Comparison of ENCODE assay signal across 8 cellular contexts in genomic region chr17:76737676-76738467, GRCh38. TPM values are rescaled to one million over a fixed set of nuclear protein-coding genes. Genes with fewer than 3 reads are reported as not detected.
DNase-seq lines count a peak whose midpoint lies in the region; ATAC-seq, FAIRE-seq and TF ChIP-seq lines count a peak whose summit lies in the region.

TSS of gene MFSD11 (plus strand) at chr17:76738119. CDS start at chr17:76738353, 234 bp downstream.

- no peaks in the 10 kb centered on the region for H3K27me3 ChIP-seq in BE2C

- FAIRE-seq in GM19239 (lab: Jason Lieb, UNC) = no peak

- no peaks in the 10 kb centered on the region for H3K9me3 ChIP-seq in BE2C

- H3K4me1 ChIP-seq in BE2C = peaks cover 5% of the 10 kb centered on the region; the same call in 1 of the 2 replicates

- TF ChIP-seq CTCF in BE2C (IDR thresholded peaks at IDR 0.05; ENCODE audit: low read depth, low read length) = no peak

- peak; percentile 57 for ATAC-seq in HG03439 (IDR thresholded peaks at IDR 0.05; ENCODE audit: unreplicated experiment)

- peak within 1 kb of the TSS; percentile 94 for H3K4me3 ChIP-seq in BE2C (ENCODE audit: low read depth, low read length)

- DNase-seq in BE2C (peak; percentile 97), GM19239 (ENCODE audit: insufficient read length, low spot score) (peak; percentile 87), NCI-H526 treated with DMSO at 0.1 percent for 48 hours (lab: John Stamatoyannopoulos, UW) (peak; percentile 93), dedifferentiated amniotic fluid mesenchymal stem cell (ENCODE audit: extremely low spot score) (peak; percentile 89), left kidney (ENCODE audit: low read depth, low spot score) (peak; percentile 98)
- peak; percentile 87 to 89 for DNase-seq in activated CD4-positive, alpha-beta T cell treated with anti-CD3 and anti-CD28 coated beads, Interleukin-2, amount 50 U/mL, for 24 hours (ENCODE audit: low read depth in 1 of 2, low spot score in 1 of 2)
- DNase-seq in stimulated activated CD4-positive, alpha-beta T cell treated with anti-CD3 and anti-CD28 coated beads, Interleukin-1b, Interleukin-23, amount 100 ng/mL, for 48 hours = peak; percentile 92

- H3K36me3 ChIP-seq in BE2C = peaks cover 42% of the 10 kb centered on the region

RNA-seq across cellular contexts. Expression of gene MFSD11, which starts in this region (rescaled TPM):
- polyA plus RNA-seq in BE2C (2012; ENCODE audit: insufficient read depth, insufficient read length, low read depth) = 7.5 TPM

Comparison
In these comparisons a context has a peak if more than half of its experiments do, and no peak if none do; other contexts are left out.
1. Peak in every context shown above with its lines: DNase-seq, ATAC-seq and H3K4me3 ChIP-seq.